14 cellular contexts compared by ENCODE assay signal in the genomic region with DNA sequence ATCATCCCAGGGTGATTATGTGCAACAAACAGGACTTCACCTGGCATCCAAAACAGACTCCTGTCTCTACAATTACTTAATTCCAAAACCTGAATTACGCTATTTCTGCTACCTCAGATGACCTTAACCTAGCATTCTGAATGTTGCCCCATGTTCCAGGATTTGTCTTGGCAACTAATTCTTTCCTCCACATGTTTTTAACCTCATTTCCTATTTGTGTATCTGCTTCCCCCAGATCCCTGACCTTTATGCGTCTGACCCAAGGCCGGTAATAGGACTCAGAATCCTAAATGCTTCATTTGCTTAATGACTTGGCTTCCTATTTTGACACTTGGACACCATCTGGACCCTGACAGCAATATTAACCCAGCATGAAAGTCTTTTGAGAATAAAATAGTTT. TPM values are rescaled to one million over a fixed set of nuclear protein-coding genes. Genes with fewer than 3 reads are reported as not detected.
DNase-seq lines count a peak whose midpoint lies in the region; ATAC-seq, FAIRE-seq and TF ChIP-seq lines count a peak whose summit lies in the region.
"Had no signal": no experiment of that assay in that cellular context is flagged by ENCODE, and none has a peak within 500 bp of the region (broad histone marks: within the 10 kb centered on the region; RNA-seq: fewer than 3 reads in every experiment).

No MANE protein-coding gene starts in this region.

- H3K9me3 ChIP-seq in liver (ENCODE audit: control insufficient read depth in 4 of 4, low read length in 3 of 4) (no peaks in the 10 kb centered on the region), HepG2 (ENCODE audit: low read length) (no peaks in the 10 kb centered on the region), upper lobe of right lung (no peaks in the 10 kb centered on the region)
- H3K9me3 ChIP-seq: BLaER1 treated with 17β-estradiol and CSF1 and Interleukin-3, amounts not matched to agents 10 nM and 100 nM; Peyer's patch had no signal

- H3K27me3 Mint-ChIP-seq in WTC11 (ENCODE audit: low read depth), result no peaks in the 10 kb centered on the region
- no peaks in the 10 kb centered on the region for H3K27me3 Mint-ChIP-seq in glutamatergic neuron (ENCODE audit: unreplicated experiment)

- TF ChIP-seq EP300 in HepG2 (IDR thresholded peaks at IDR 0.05; ENCODE audit: low read depth in 2 of 2, low read length in 2 of 2), result no peak
- TF ChIP-seq EP300 in HepG2 (CRISPR knock-in tag; IDR thresholded peaks at IDR 0.05; ENCODE audit: borderline replicate concordance), result no peak

- CTCF ChIA-PET in HepG2 (lab: Yijun Ruan, JAX; ENCODE audit: low intra/inter-chr PET ratio, low total read pairs) (interaction anchor here (1.1 to 1.8 kb wide), 2 partner anchors 136 to 150 kb away, joined by 6 to 13 read pairs; no protein-coding TSS in a partner anchor), WTC11 (lab: Charles Lee) (interaction anchor here (1.1 to 1.9 kb wide), 2 partner anchors 136 to 149 kb away, joined by 4 to 6 read pairs; no protein-coding TSS in a partner anchor)

- H3K27ac ChIP-seq in liver (ENCODE audit: low read depth in 1 of 2, low read length in 2 of 2), result peak overlapping the region in 1 of 2 donors; percentile 46
- no peak overlapping the region for H3K27ac ChIP-seq in HepG2 (ENCODE audit: extremely low read length, insufficient read depth, low read length)
- no peak overlapping the region for H3K27ac ChIP-seq in upper lobe of right lung
- H3K27ac ChIP-seq: BLaER1 treated with 17β-estradiol and CSF1 and Interleukin-3, amounts not matched to agents 10 nM and 100 nM; Peyer's patch had no signal

- H3K4me3 Mint-ChIP-seq in WTC11 (no peak overlapping the region), glutamatergic neuron (ENCODE audit: unreplicated experiment) (no peak overlapping the region)
- H3K4me3 Mint-ChIP-seq: CD8-positive, alpha-beta memory T cell had no signal

- TF ChIP-seq POLR2A in HepG2 (IDR thresholded peaks at IDR 0.05; ENCODE audit: insufficient read depth in 1 of 2, low read depth in 2 of 2, low read length in 2 of 2), result no peak

- H3K27ac Mint-ChIP-seq in WTC11 (0 out of 2 replicates have a peak overlapping the region, but pooled peaks have one; percentile 17), glutamatergic neuron (ENCODE audit: unreplicated experiment) (peak overlapping the region; percentile 25)

- H3K4me1 ChIP-seq in liver (ENCODE audit: control insufficient read depth in 4 of 4, insufficient read depth in 4 of 4, low read length in 3 of 4), result peaks cover 1 to 13% (median 10%) of the 10 kb centered on the region in 4 donors
- H3K4me1 ChIP-seq in HepG2 (ENCODE audit: insufficient read depth, low read length), result no peaks in the 10 kb centered on the region
- H3K4me1 ChIP-seq in upper lobe of right lung, result no peaks in the 10 kb centered on the region
- H3K4me1 ChIP-seq: Peyer's patch had no signal

- H3K36me3 ChIP-seq in liver (ENCODE audit: control insufficient read depth in 4 of 4, insufficient read depth in 3 of 4, low read depth in 1 of 4, low read length in 3 of 4) (no peaks in the 10 kb centered on the region), HepG2 (replicated peaks in 1 of 2; ENCODE audit: control insufficient read depth in 1 of 2, insufficient read depth in 2 of 2, low read length in 2 of 2) (no peaks in the 10 kb centered on the region), upper lobe of right lung (no peaks in the 10 kb centered on the region)
- H3K36me3 ChIP-seq: BLaER1 treated with 17β-estradiol and CSF1 and Interleukin-3, amounts not matched to agents 10 nM and 100 nM; Peyer's patch had no signal

- H3K9me3 Mint-ChIP-seq in WTC11 (no peaks in the 10 kb centered on the region), glutamatergic neuron (ENCODE audit: unreplicated experiment) (no peaks in the 10 kb centered on the region)
- H3K9me3 Mint-ChIP-seq: CD8-positive, alpha-beta memory T cell had no signal

- H3K4me2 ChIP-seq in HepG2 (ENCODE audit: low read depth, low read length), result no peak overlapping the region
- H3K4me2 ChIP-seq: BLaER1 treated with 17β-estradiol and CSF1 and Interleukin-3, amounts not matched to agents 10 nM and 100 nM had no signal

- H3K4me1 Mint-ChIP-seq in WTC11, result no peaks in the 10 kb centered on the region
- peaks cover 11% of the 10 kb centered on the region for H3K4me1 Mint-ChIP-seq in glutamatergic neuron (ENCODE audit: low read depth, unreplicated experiment)
- H3K4me1 Mint-ChIP-seq: CD8-positive, alpha-beta memory T cell had no signal

- BruUV-seq in HepG2 (replicated peaks; lab: Mats Ljungman, UMichigan), result no TSS peak

- no peak for FAIRE-seq in HepG2 (lab: Jason Lieb, UNC)
- FAIRE-seq: D721Med had no signal

- H4K20me1 ChIP-seq in HepG2 (ENCODE audit: insufficient read depth, low read length), result no peaks in the 10 kb centered on the region
- H4K20me1 ChIP-seq: BLaER1 treated with 17β-estradiol and CSF1 and Interleukin-3, amounts not matched to agents 10 nM and 100 nM had no signal

- intact Hi-C loops in HepG2 (cut with micrococcal nuclease; ENCODE audit: unreplicated experiment), result loop anchor here (1.0 kb wide), 3 partner anchors 85 to 150 kb away; no protein-coding TSS in a partner anchor
- intact Hi-C loops in upper lobe of right lung (cut with DNase I), result loop anchor here (5.0 kb wide), 1 partner anchor 135 kb away; no protein-coding TSS in a partner anchor

- H3K27me3 ChIP-seq in liver (ENCODE audit: control insufficient read depth in 4 of 4, insufficient read depth in 4 of 4, low read length in 3 of 4) (no peaks in the 10 kb centered on the region), HepG2 (ENCODE audit: control insufficient read depth in 1 of 2, insufficient read depth in 2 of 2, low read length in 2 of 2) (no peaks in the 10 kb centered on the region), upper lobe of right lung (no peaks in the 10 kb centered on the region)
- H3K27me3 ChIP-seq: BLaER1 treated with 17β-estradiol and CSF1 and Interleukin-3, amounts not matched to agents 10 nM and 100 nM; Peyer's patch had no signal

- POLR2A ChIA-PET in HepG2 (lab: Yijun Ruan, JAX), result no interaction called here
- POLR2A ChIA-PET in WTC11 (lab: Charles Lee), result no interaction called here

- no peak overlapping the region for H2AFZ ChIP-seq in HepG2 (ENCODE audit: low read length)

- WGBS in liver, result 14% methylated on average over 3 of the region's 3 CpGs
- WGBS in HepG2 (ENCODE audit: low lambda C conversion rate), result 2% methylated on average over 3 of the region's 3 CpGs

- H3K36me3 Mint-ChIP-seq in WTC11 (no peaks in the 10 kb centered on the region), glutamatergic neuron (ENCODE audit: unreplicated experiment) (no peaks in the 10 kb centered on the region)
- H3K36me3 Mint-ChIP-seq: CD8-positive, alpha-beta memory T cell had no signal

- in situ Hi-C loops in HepG2 (cut with HindIII; ENCODE audit: extremely low pct_ligation_motif_present, low pct_unique_long_range_greater_than_20kb), result no loop called here

- H3K79me2 ChIP-seq in HepG2 (ENCODE audit: insufficient read depth, low read length), result no peaks in the 10 kb centered on the region

- TF ChIP-seq RAD21 in liver (IDR thresholded peaks at IDR 0.05) (peak in 1 of 2 donors; percentile 12), HepG2 (CRISPR knock-in tag; IDR thresholded peaks at IDR 0.05) (no peak)

- no peak overlapping the region for H3K4me3 ChIP-seq in liver (ENCODE audit: low read depth in 1 of 3, low read length in 3 of 3)
- H3K4me3 ChIP-seq in HepG2 (replicated peaks in 1 of 3; ENCODE audit: insufficient read depth in 1 of 3, low read depth in 2 of 3, low read length in 3 of 3), result no peak overlapping the region
- no peak overlapping the region for H3K4me3 ChIP-seq in upper lobe of right lung
- H3K4me3 ChIP-seq: BLaER1 treated with 17β-estradiol and CSF1 and Interleukin-3, amounts not matched to agents 10 nM and 100 nM; Peyer's patch had no signal

- H3K9ac ChIP-seq in liver (ENCODE audit: low read depth in 1 of 2, low read length in 2 of 2) (no peak overlapping the region), HepG2 (ENCODE audit: insufficient read depth, low read depth, low read length) (no peak overlapping the region)
- H3K9ac ChIP-seq: BLaER1 treated with 17β-estradiol and CSF1 and Interleukin-3, amounts not matched to agents 10 nM and 100 nM had no signal

- DNase-seq in HepG2 (ENCODE audit: low spot score), result no peak
- no peak for DNase-seq in WTC11 (ENCODE audit: low spot score)
- DNase-seq in glutamatergic neuron, result no peak
- DNase-seq in activated naive CD4-positive, alpha-beta T cell treated with Interleukin-2 at 50 U/mL for 16 hours, result no peak
- DNase-seq in COR-L47 (lab: John Stamatoyannopoulos, UW), result no peak
- no peak for DNase-seq in upper lobe of right lung
- DNase-seq: CD8-positive, alpha-beta memory T cell; NCI-H146; NCI-H2029 treated with DMSO at 0.1 percent for 48 hours; NCI-H2171; Peyer's patch had no signal

- ATAC-seq in HepG2 (no peak), WTC11 (no peak), upper lobe of right lung (no peak)

- TF ChIP-seq CTCF in liver (IDR thresholded peaks at IDR 0.05; ENCODE audit: low read depth, low read length, missing input control), result no peak
- TF ChIP-seq CTCF in HepG2 (CRISPR knock-in tag; IDR thresholded peaks at IDR 0.05), result no peak
- TF ChIP-seq CTCF in WTC11 (IDR thresholded peaks at IDR 0.05), result no peak
- TF ChIP-seq CTCF in glutamatergic neuron (IDR thresholded peaks at IDR 0.05; ENCODE audit: partially characterized antibody, unreplicated experiment), result no peak
- no peak for TF ChIP-seq CTCF in upper lobe of right lung (IDR thresholded peaks at IDR 0.05)

RNA-seq across cellular contexts. Expression of a gene that starts 8.7 kb away (rescaled TPM):
- total RNA-seq in liver, result 10 to 100 TPM in 1 of 2 donors, 1 to 10 TPM in 1; 10.0 to 14.0 TPM
- 10 to 100 TPM in 1 of 2 donors, 1 to 10 TPM in 1; 3.8 to 11.9 TPM for polyA plus RNA-seq in liver
- total RNA-seq in HepG2 (2016; rRNA removed; fragmentation: Illumina TruSeq; extraction: Trizol), result 12.8 and 17.3 TPM in 2 replicates
- total RNA-seq in HepG2 (2016; cell fraction: cytosol; rRNA removed; fragmentation: Illumina TruSeq; extraction: Trizol; ENCODE audit: low read depth), result 5.4 and 5.6 TPM in 2 replicates
- total RNA-seq in HepG2 (2016; cell fraction: insoluble cytoplasmic fraction; rRNA removed; fragmentation: Illumina TruSeq; extraction: Trizol), result 12.3 and 17.5 TPM in 2 replicates
- 9.2 and 10.4 TPM in 2 replicates for total RNA-seq in HepG2 (2016; cell fraction: membrane; rRNA removed; fragmentation: Illumina TruSeq; extraction: Trizol)
- total RNA-seq in HepG2 (2016; cell fraction: nucleus; rRNA removed; fragmentation: Illumina TruSeq; extraction: Trizol), result 17.5 and 19.0 TPM in 2 replicates
- polyA plus RNA-seq in HepG2 (2011; rRNA removed), result 4.8 and 6.9 TPM in 2 replicates
- 1.9 and 3.0 TPM in 2 replicates for polyA plus RNA-seq in HepG2 (2011; cell fraction: cytosol; rRNA removed)
- 5.0 and 7.6 TPM in 2 replicates for polyA plus RNA-seq in HepG2 (2011; cell fraction: nucleus; rRNA removed)
- polyA plus RNA-seq in HepG2 (2012), result 4.6 and 5.4 TPM in 2 replicates
- 1.8 and 2.0 TPM in 2 replicates for polyA plus RNA-seq in HepG2 (2016; cell fraction: cytosol; fragmentation: Illumina TruSeq; extraction: Trizol; ENCODE audit: low read depth)
- polyA plus RNA-seq in HepG2 (2016; cell fraction: insoluble cytoplasmic fraction; fragmentation: Illumina TruSeq; extraction: Trizol; ENCODE audit: low read depth), result 14.2 and 14.8 TPM in 2 replicates
- polyA plus RNA-seq in HepG2 (2016; cell fraction: membrane; fragmentation: Illumina TruSeq; extraction: Trizol; ENCODE audit: low read depth), result 2.5 and 3.9 TPM in 2 replicates
- 23.1 and 23.8 TPM in 2 replicates for polyA plus RNA-seq in HepG2 (2016; cell fraction: nucleus; fragmentation: Illumina TruSeq; extraction: Trizol; ENCODE audit: insufficient read depth, low read depth)
- 3.6 and 5.1 TPM in 2 replicates for polyA minus RNA-seq in HepG2 (2011; rRNA and poly(A)+ RNA removed; ENCODE audit: low replicate concordance)
- 1.4 and 3.0 TPM in 2 replicates for polyA minus RNA-seq in HepG2 (2011; cell fraction: cytosol; rRNA and poly(A)+ RNA removed)
- 31.2 and 43.5 TPM in 2 replicates for polyA minus RNA-seq in HepG2 (2011; cell fraction: nucleus; rRNA and poly(A)+ RNA removed)
- 12.6 to 14.8 TPM (median 14.2 TPM) in 3 replicates for total RNA-seq in WTC11 (2021)
- 14.9 TPM for total RNA-seq in glutamatergic neuron (ENCODE audit: unreplicated experiment)
- total RNA-seq in upper lobe of right lung, result 17.9 TPM

RNA-seq across cellular contexts. Expression of a gene that starts 46.7 kb away (rescaled TPM):
- total RNA-seq in liver (10 to 100 TPM in 1 of 2 donors, 1 to 10 TPM in 1; 8.5 to 58.0 TPM), HepG2 (2016; rRNA removed; fragmentation: Illumina TruSeq; extraction: Trizol) (27.0 and 41.6 TPM in 2 replicates), WTC11 (2021) (0.30 to 0.98 TPM (median 0.44 TPM) in 3 replicates), glutamatergic neuron (ENCODE audit: unreplicated experiment) (not detected), upper lobe of right lung (39.2 TPM)
- polyA plus RNA-seq in liver (10 to 100 TPM; 11.1 to 18.1 TPM), HepG2 (2011; rRNA removed) (8.1 and 11.5 TPM in 2 replicates)
- 19.1 and 22.1 TPM in 2 replicates for total RNA-seq in HepG2 (2016; cell fraction: cytosol; rRNA removed; fragmentation: Illumina TruSeq; extraction: Trizol; ENCODE audit: low read depth)
- total RNA-seq in HepG2 (2016; cell fraction: insoluble cytoplasmic fraction; rRNA removed; fragmentation: Illumina TruSeq; extraction: Trizol), result 26.8 and 37.9 TPM in 2 replicates
- total RNA-seq in HepG2 (2016; cell fraction: membrane; rRNA removed; fragmentation: Illumina TruSeq; extraction: Trizol), result 42.6 and 47.7 TPM in 2 replicates
- total RNA-seq in HepG2 (2016; cell fraction: nucleus; rRNA removed; fragmentation: Illumina TruSeq; extraction: Trizol), result 34.0 and 36.3 TPM in 2 replicates
- polyA plus RNA-seq in HepG2 (2011; cell fraction: cytosol; rRNA removed), result 5.7 and 8.0 TPM in 2 replicates
- 4.5 and 5.1 TPM in 2 replicates for polyA plus RNA-seq in HepG2 (2011; cell fraction: nucleus; rRNA removed)
- 8.0 and 9.2 TPM in 2 replicates for polyA plus RNA-seq in HepG2 (2012)
- 13.3 and 13.8 TPM in 2 replicates for polyA plus RNA-seq in HepG2 (2016; cell fraction: cytosol; fragmentation: Illumina TruSeq; extraction: Trizol; ENCODE audit: low read depth)
- 25.0 and 25.2 TPM in 2 replicates for polyA plus RNA-seq in HepG2 (2016; cell fraction: insoluble cytoplasmic fraction; fragmentation: Illumina TruSeq; extraction: Trizol; ENCODE audit: low read depth)
- polyA plus RNA-seq in HepG2 (2016; cell fraction: membrane; fragmentation: Illumina TruSeq; extraction: Trizol; ENCODE audit: low read depth), result 25.4 and 27.2 TPM in 2 replicates
- polyA plus RNA-seq in HepG2 (2016; cell fraction: nucleus; fragmentation: Illumina TruSeq; extraction: Trizol; ENCODE audit: insufficient read depth, low read depth), result 12.7 and 13.4 TPM in 2 replicates
- 2.6 and 9.2 TPM in 2 replicates for polyA minus RNA-seq in HepG2 (2011; rRNA and poly(A)+ RNA removed; ENCODE audit: low replicate concordance)
- polyA minus RNA-seq in HepG2 (2011; cell fraction: cytosol; rRNA and poly(A)+ RNA removed), result 6.2 and 8.8 TPM in 2 replicates
- 22.3 and 31.6 TPM in 2 replicates for polyA minus RNA-seq in HepG2 (2011; cell fraction: nucleus; rRNA and poly(A)+ RNA removed)
- polyA plus RNA-seq: CD8-positive, alpha-beta memory T cell had no signal
